In the genomic region with DNA sequence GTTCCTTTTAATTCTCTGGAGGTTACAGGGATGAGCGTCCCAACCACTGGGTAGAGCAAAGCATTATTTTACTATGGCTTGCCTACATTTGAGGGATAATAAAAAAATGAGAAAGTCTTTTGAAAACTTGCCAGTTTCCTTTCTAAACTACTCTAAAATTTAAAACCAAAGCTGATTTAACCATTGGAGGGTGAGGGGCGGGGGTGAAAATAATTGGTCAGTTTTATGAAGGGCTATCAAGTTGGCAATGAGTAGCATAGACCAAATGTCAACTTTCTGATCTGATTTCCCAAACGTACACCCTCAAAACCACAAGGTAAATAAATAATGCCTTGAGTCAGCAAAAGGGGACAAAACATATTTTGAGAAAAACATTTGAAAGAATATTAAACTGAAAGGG, we compare ENCODE assay signal across 23 cellular contexts.
DNase-seq lines count a peak whose midpoint lies in the region; ATAC-seq lines count a peak whose summit lies in the region.
"Had no signal": no experiment of that assay in that cellular context is flagged by ENCODE, and none has a peak within 500 bp of the region (broad histone marks: within the 10 kb centered on the region; RNA-seq: fewer than 3 reads in every experiment).

No MANE protein-coding gene starts in this region.

- H3K4me1 Mint-ChIP-seq in activated CD4-positive, alpha-beta T cell treated with anti-CD3 and anti-CD28 coated beads for 36 hours, result peaks cover 77% of the 10 kb centered on the region
- peaks cover 80% of the 10 kb centered on the region for H3K4me1 Mint-ChIP-seq in stimulated activated naive CD8-positive, alpha-beta T cell treated with anti-CD3 and anti-CD28 coated beads, Interleukin-15, Interleukin-2, amounts not matched to agents 100 ng/mL and 50 ng/mL, for 24 hours (ENCODE audit: low read depth)
- H3K4me1 Mint-ChIP-seq in stimulated activated naive CD8-positive, alpha-beta T cell treated with anti-CD3 and anti-CD28 coated beads, Interleukin-15, amount 100 ng/mL, for 72 hours, result peaks cover 66% of the 10 kb centered on the region

- H3K27ac Mint-ChIP-seq in activated CD4-positive, alpha-beta T cell treated with anti-CD3 and anti-CD28 coated beads for 36 hours, result peak overlapping the region; percentile 72
- peak overlapping the region; percentile 5 for H3K27ac Mint-ChIP-seq in stimulated activated naive CD8-positive, alpha-beta T cell treated with anti-CD3 and anti-CD28 coated beads, Interleukin-15, Interleukin-2, amounts not matched to agents 100 ng/mL and 50 ng/mL, for 24 hours
- no peak overlapping the region for H3K27ac Mint-ChIP-seq in stimulated activated naive CD8-positive, alpha-beta T cell treated with anti-CD3 and anti-CD28 coated beads, Interleukin-15, amount 100 ng/mL, for 72 hours
- H3K27ac Mint-ChIP-seq: B cell had no signal

- DNase-seq in activated CD4-positive, alpha-beta T cell treated with anti-CD3 and anti-CD28 coated beads for 36 hours, result no peak
- no peak for DNase-seq in activated CD4-positive, alpha-beta T cell treated with anti-CD3 and anti-CD28 coated beads, Interleukin-2, amount 50 U/mL, for 1 hour
- no peak for DNase-seq in stimulated activated naive CD8-positive, alpha-beta T cell treated with anti-CD3 and anti-CD28 coated beads, Interleukin-15, amount 100 ng/mL, for 72 hours
- DNase-seq in fibroblast of peridontal ligament (ENCODE audit: extremely low read depth) (peak; percentile 42), posterior vena cava (ENCODE audit: low spot score) (no peak), hippocampal formation (lab: John Stamatoyannopoulos, UW) (no peak)
- DNase-seq: Calu3; DMS79 treated with DMSO at 0.1 percent for 48 hours; GM23248; H7; NCI-H1048; NCI-H1417; NCI-H1694; NCI-H2029 treated with DMSO at 0.1 percent for 48 hours; NCI-H446 treated with DMSO at 0.1 percent for 48 hours; NCI-H526; NCI-H82; NK-92 treated with Interleukin-12 subunit alpha and Interleukin-12 subunit beta, amount 100 ng/mL, for 24 hours; PC-3; SJCRH30 had no signal

- H3K36me3 Mint-ChIP-seq in activated CD4-positive, alpha-beta T cell treated with anti-CD3 and anti-CD28 coated beads for 36 hours (ENCODE audit: low read depth), result peaks cover 5% of the 10 kb centered on the region
- peaks cover 9% of the 10 kb centered on the region for H3K36me3 Mint-ChIP-seq in stimulated activated naive CD8-positive, alpha-beta T cell treated with anti-CD3 and anti-CD28 coated beads, Interleukin-15, Interleukin-2, amounts not matched to agents 100 ng/mL and 50 ng/mL, for 24 hours (ENCODE audit: low read depth)

- intact Hi-C loops in activated CD4-positive, alpha-beta T cell treated with anti-CD3 and anti-CD28 coated beads for 36 hours (cut with DNase I, micrococcal nuclease), result loop anchor here in 1 of 2 experiments (10.0 kb wide), 1 partner anchor 958 kb away; no protein-coding TSS in a partner anchor
- intact Hi-C loops in posterior vena cava (cut with DNase I), result no loop called here

- ATAC-seq in activated CD4-positive, alpha-beta T cell treated with anti-CD3 and anti-CD28 coated beads for 36 hours, result no peak
- ATAC-seq in stimulated activated naive CD8-positive, alpha-beta T cell treated with anti-CD3 and anti-CD28 coated beads, Interleukin-15, amount 100 ng/mL, for 72 hours, result no peak
- ATAC-seq in GM18870 (IDR thresholded peaks at IDR 0.05; ENCODE audit: unreplicated experiment), result no peak
- ATAC-seq: PC-3 had no signal

- H3K4me3 Mint-ChIP-seq in activated CD4-positive, alpha-beta T cell treated with anti-CD3 and anti-CD28 coated beads for 36 hours, result no peak overlapping the region
- H3K4me3 Mint-ChIP-seq in stimulated activated naive CD8-positive, alpha-beta T cell treated with anti-CD3 and anti-CD28 coated beads, Interleukin-15, Interleukin-2, amounts not matched to agents 100 ng/mL and 50 ng/mL, for 24 hours, result no peak overlapping the region
- no peak overlapping the region for H3K4me3 Mint-ChIP-seq in stimulated activated naive CD8-positive, alpha-beta T cell treated with anti-CD3 and anti-CD28 coated beads, Interleukin-15, amount 100 ng/mL, for 72 hours
- H3K4me3 Mint-ChIP-seq: B cell had no signal

- peaks cover 4% of the 10 kb centered on the region for H3K9me3 Mint-ChIP-seq in activated CD4-positive, alpha-beta T cell treated with anti-CD3 and anti-CD28 coated beads for 36 hours (ENCODE audit: low read depth)
- H3K9me3 Mint-ChIP-seq in stimulated activated naive CD8-positive, alpha-beta T cell treated with anti-CD3 and anti-CD28 coated beads, Interleukin-15, Interleukin-2, amounts not matched to agents 100 ng/mL and 50 ng/mL, for 24 hours, result peaks cover 4% of the 10 kb centered on the region
- H3K9me3 Mint-ChIP-seq in stimulated activated naive CD8-positive, alpha-beta T cell treated with anti-CD3 and anti-CD28 coated beads, Interleukin-15, amount 100 ng/mL, for 72 hours, result peaks cover 7 to 8% of the 10 kb centered on the region in 2 donors

- POLR2A ChIA-PET in activated CD4-positive, alpha-beta T cell treated with anti-CD3 and anti-CD28 coated beads for 36 hours (lab: Charles Lee), result no interaction called here

- CTCF ChIA-PET in activated CD4-positive, alpha-beta T cell treated with anti-CD3 and anti-CD28 coated beads for 36 hours (lab: Charles Lee), result interaction anchor here (1.2 to 3.1 kb wide), 3 partner anchors 12 to 23 kb away, joined by 3 to 9 read pairs (median 5); no protein-coding TSS in a partner anchor

- H3K27me3 Mint-ChIP-seq in activated CD4-positive, alpha-beta T cell treated with anti-CD3 and anti-CD28 coated beads for 36 hours, result no peaks in the 10 kb centered on the region
- no peaks in the 10 kb centered on the region for H3K27me3 Mint-ChIP-seq in stimulated activated naive CD8-positive, alpha-beta T cell treated with anti-CD3 and anti-CD28 coated beads, Interleukin-15, Interleukin-2, amounts not matched to agents 100 ng/mL and 50 ng/mL, for 24 hours
- no peaks in the 10 kb centered on the region for H3K27me3 Mint-ChIP-seq in stimulated activated naive CD8-positive, alpha-beta T cell treated with anti-CD3 and anti-CD28 coated beads, Interleukin-15, amount 100 ng/mL, for 72 hours
- H3K27me3 Mint-ChIP-seq: B cell had no signal

Comparison
In these comparisons a context has a peak if more than half of its experiments do, and no peak if none do; other contexts are left out.
1. H3K27ac Mint-ChIP-seq: peak in activated CD4-positive, alpha-beta T cell treated with anti-CD3 and anti-CD28 coated beads for 36 hours (single experiment) and stimulated activated naive CD8-positive, alpha-beta T cell treated with anti-CD3 and anti-CD28 coated beads, Interleukin-15, Interleukin-2, amounts not matched to agents 100 ng/mL and 50 ng/mL, for 24 hours (single experiment); none in stimulated activated naive CD8-positive, alpha-beta T cell treated with anti-CD3 and anti-CD28 coated beads, Interleukin-15, amount 100 ng/mL, for 72 hours (0 of 2).